ENCODE assay signal across 1 cellular context in genomic region chr11:75611823-75612222, GRCh38.
TF ChIP-seq lines count a peak whose summit lies in the region.

No MANE protein-coding gene starts in this region.

TF ChIP-seq in IMR-90, 13 proteins besides CTCF, POLR2A, EP300 and RAD21 (continued from another document):
- TF ChIP-seq, protein P1, sequence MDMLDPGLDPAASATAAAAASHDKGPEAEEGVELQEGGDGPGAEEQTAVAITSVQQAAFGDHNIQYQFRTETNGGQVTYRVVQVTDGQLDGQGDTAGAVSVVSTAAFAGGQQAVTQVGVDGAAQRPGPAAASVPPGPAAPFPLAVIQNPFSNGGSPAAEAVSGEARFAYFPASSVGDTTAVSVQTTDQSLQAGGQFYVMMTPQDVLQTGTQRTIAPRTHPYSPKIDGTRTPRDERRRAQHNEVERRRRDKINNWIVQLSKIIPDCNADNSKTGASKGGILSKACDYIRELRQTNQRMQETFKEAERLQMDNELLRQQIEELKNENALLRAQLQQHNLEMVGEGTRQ (IDR thresholded peaks at IDR 0.05; ENCODE audit: low read depth, low read length), result no peak
- TF ChIP-seq CHD1 (IDR thresholded peaks at IDR 0.05; ENCODE audit: low read depth, low read length), result no peak
- no peak for TF ChIP-seq CEBPB (IDR thresholded peaks at IDR 0.05; ENCODE audit: low read depth, low read length)
- TF ChIP-seq BHLHE40 (IDR thresholded peaks at IDR 0.05; ENCODE audit: low read depth, low read length), result no peak
